In genomic region chr1:155960081-155960745, GRCh38 we compare ENCODE assay signal across 12 cellular contexts. TPM values are rescaled to one million over a fixed set of nuclear protein-coding genes. Genes with fewer than 3 reads are reported as not detected.
DNase-seq lines count a peak whose midpoint lies in the region; ATAC-seq and TF ChIP-seq lines count a peak whose summit lies in the region.
"Had no signal": no experiment of that assay in that cellular context is flagged by ENCODE, and none has a peak within 500 bp of the region (broad histone marks: within the 10 kb centered on the region; RNA-seq: fewer than 3 reads in every experiment).

No MANE protein-coding gene starts in this region.

- H3K9me3 Mint-ChIP-seq in CD4-positive, alpha-beta T cell, result no peaks in the 10 kb centered on the region
- H3K9me3 Mint-ChIP-seq in endothelial cell (ENCODE audit: unreplicated experiment), result no peaks in the 10 kb centered on the region

- H3K27ac Mint-ChIP-seq in CD4-positive, alpha-beta T cell, result peak overlapping the region; percentile 63
- H3K27ac Mint-ChIP-seq in endothelial cell (ENCODE audit: unreplicated experiment), result peak overlapping the region; percentile 36

- peaks cover 26% of the 10 kb centered on the region for H3K4me1 ChIP-seq in psoas muscle

- intact Hi-C loops in CD4-positive, alpha-beta T cell (cut with DNase I, micrococcal nuclease), result no loop called here
- intact Hi-C loops in psoas muscle (cut with DNase I), result no loop called here

- no peak overlapping the region for H3K9ac ChIP-seq in SK-N-MC (ENCODE audit: insufficient read length)

- CTCF ChIA-PET in CD4-positive, alpha-beta T cell (lab: Charles Lee), result no interaction called here

- H3K36me3 ChIP-seq in SK-N-MC (ENCODE audit: insufficient read depth, low read length) (peaks cover 92% of the 10 kb centered on the region), psoas muscle (ENCODE audit: insufficient read depth in 1 of 2, low read depth in 1 of 2) (peaks cover 8 to 99% of the 10 kb centered on the region in 2 donors)

- H3K4me1 Mint-ChIP-seq in CD4-positive, alpha-beta T cell (ENCODE audit: low read depth), result no peaks in the 10 kb centered on the region
- peaks cover 20% of the 10 kb centered on the region for H3K4me1 Mint-ChIP-seq in endothelial cell (ENCODE audit: unreplicated experiment)

- H3K27me3 ChIP-seq in CD4-positive, alpha-beta T cell (ENCODE audit: control insufficient read depth, insufficient read depth, low read length), result no peaks in the 10 kb centered on the region
- no peaks in the 10 kb centered on the region for H3K27me3 ChIP-seq in psoas muscle (ENCODE audit: insufficient read depth in 3 of 3, low read length in 2 of 3)
- H3K27me3 ChIP-seq: adrenal gland had no signal

- H3K4me3 ChIP-seq in SK-N-MC (no peak overlapping the region), psoas muscle (no peak overlapping the region)
- H3K4me3 ChIP-seq: adrenal gland had no signal

- H3K36me3 Mint-ChIP-seq in CD4-positive, alpha-beta T cell (ENCODE audit: low read depth), result peaks cover 78% of the 10 kb centered on the region
- peaks cover 54% of the 10 kb centered on the region for H3K36me3 Mint-ChIP-seq in endothelial cell (ENCODE audit: low read depth, unreplicated experiment)

- 50 to 80% (median 65%) methylated on average over 3 of the region's 3 CpGs for WGBS in psoas muscle, 3 donors

- ATAC-seq in CD4-positive, alpha-beta T cell (ENCODE audit: poor library complexity), result no peak
- ATAC-seq in psoas muscle, result peak in 1 of 4 donors; percentile 32

- POLR2A ChIA-PET in CD4-positive, alpha-beta T cell (lab: Charles Lee), result interaction anchor here (1.3 to 2.3 kb wide), 3 partner anchors 14 to 29 kb away, joined by 4 to 14 read pairs (median 6); partner anchors contain the start of gene ARHGEF2

- no peak for DNase-seq in CD4-positive, alpha-beta T cell
- DNase-seq in SK-N-MC (ENCODE audit: low read depth, low spot score) (no peak), endothelial cell (ENCODE audit: low spot score) (no peak), psoas muscle (no peak), HuH-7 (ENCODE audit: low spot score) (no peak), NK-92 (lab: John Stamatoyannopoulos, UW; ENCODE audit: unreplicated experiment) (no peak), AG20443 (ENCODE audit: low spot score) (no peak), SK-N-DZ (ENCODE audit: low spot score) (no peak)
- DNase-seq: adrenal gland, DND-41, glutamatergic neuron, NCI-H226 had no signal

- peak overlapping the region; percentile 21 for H3K27ac ChIP-seq in CD4-positive, alpha-beta T cell (ENCODE audit: low read depth, low read length)
- H3K27ac ChIP-seq in SK-N-MC, result peak overlapping the region; percentile 73; the same call in 1 of the 2 replicates
- peak overlapping the region; percentile 51 for H3K27ac ChIP-seq in psoas muscle
- H3K27ac ChIP-seq: adrenal gland had no signal

- H3K4me3 Mint-ChIP-seq in CD4-positive, alpha-beta T cell, result no peak overlapping the region
- H3K4me3 Mint-ChIP-seq in endothelial cell (ENCODE audit: unreplicated experiment), result peak overlapping the region; percentile 42

- TF ChIP-seq CTCF in CD4-positive, alpha-beta T cell (IDR thresholded peaks at IDR 0.05), result no peak
- no peak for TF ChIP-seq CTCF in endothelial cell (IDR thresholded peaks at IDR 0.05; ENCODE audit: unreplicated experiment)
- TF ChIP-seq CTCF in psoas muscle (IDR thresholded peaks at IDR 0.05), result no peak

- no peaks in the 10 kb centered on the region for H3K9me3 ChIP-seq in CD4-positive, alpha-beta T cell (ENCODE audit: control insufficient read depth, low read length)
- H3K9me3 ChIP-seq in SK-N-MC (ENCODE audit: low read depth, low read length) (no peaks in the 10 kb centered on the region), psoas muscle (no peaks in the 10 kb centered on the region)
- H3K9me3 ChIP-seq: adrenal gland had no signal

- no peaks in the 10 kb centered on the region for H3K27me3 Mint-ChIP-seq in CD4-positive, alpha-beta T cell
- H3K27me3 Mint-ChIP-seq in endothelial cell (ENCODE audit: unreplicated experiment), result peaks cover 11% of the 10 kb centered on the region

RNA-seq across cellular contexts. Expression of gene ARHGEF2, which starts 18.1 kb away (rescaled TPM):
- total RNA-seq in CD4-positive, alpha-beta T cell, result 10 to 100 TPM; 54.8 to 62.4 TPM
- total RNA-seq in endothelial cell (ENCODE audit: unreplicated experiment) (244 TPM), psoas muscle (10 to 100 TPM; 22.8 to 54.0 (median 46.3) TPM)
- 10 to 100 TPM in 2 of 3 donors, 1 to 10 TPM in 1; 7.4 to 39.1 (median 12.1) TPM for polyA plus RNA-seq in psoas muscle
- 27.9 and 32.8 TPM in 2 replicates for polyA plus RNA-seq in SK-N-DZ (2014; cell fraction: cytosol; rRNA removed)
- 34.7 and 45.4 TPM in 2 replicates for polyA plus RNA-seq in SK-N-DZ (2014; cell fraction: nucleus; rRNA removed)

RNA-seq across cellular contexts. Expression of gene RXFP4, which starts 18.8 kb away (rescaled TPM):
- not detected for total RNA-seq in CD4-positive, alpha-beta T cell
- total RNA-seq in endothelial cell (ENCODE audit: unreplicated experiment) (not detected), psoas muscle (not detected)
- not detected for polyA plus RNA-seq in psoas muscle
- not detected in 2 replicates for polyA plus RNA-seq in SK-N-DZ (2014; cell fraction: cytosol; rRNA removed)
- not detected in 2 replicates for polyA plus RNA-seq in SK-N-DZ (2014; cell fraction: nucleus; rRNA removed)
- total RNA-seq: adrenal gland had no signal
- polyA plus RNA-seq: adrenal gland had no signal

RNA-seq across cellular contexts. Expression of gene KHDC4, which starts 26.0 kb away (rescaled TPM):
- 10 to 100 TPM; 56.6 to 60.8 TPM for total RNA-seq in CD4-positive, alpha-beta T cell
- total RNA-seq in endothelial cell (ENCODE audit: unreplicated experiment) (42.6 TPM), psoas muscle (10 to 100 TPM; 16.4 to 26.1 (median 23.1) TPM)
- polyA plus RNA-seq in psoas muscle, result 10 to 100 TPM; 11.0 to 33.1 (median 11.2) TPM
- polyA plus RNA-seq in SK-N-DZ (2014; cell fraction: cytosol; rRNA removed), result 84.3 and 84.8 TPM in 2 replicates
- 250 and 318 TPM in 2 replicates for polyA plus RNA-seq in SK-N-DZ (2014; cell fraction: nucleus; rRNA removed)

RNA-seq across cellular contexts. Expression of gene RIT1, which starts 49.1 kb away (rescaled TPM):
- total RNA-seq in CD4-positive, alpha-beta T cell, result 10 to 100 TPM; 66.2 to 67.0 TPM
- 69.2 TPM for total RNA-seq in endothelial cell (ENCODE audit: unreplicated experiment)
- 10 to 100 TPM; 11.1 to 16.9 (median 12.8) TPM for total RNA-seq in psoas muscle
- 10 to 100 TPM in 2 of 3 donors, 1 to 10 TPM in 1; 5.1 to 11.0 (median 10.4) TPM for polyA plus RNA-seq in psoas muscle
- 17.5 and 27.2 TPM in 2 replicates for polyA plus RNA-seq in SK-N-DZ (2014; cell fraction: cytosol; rRNA removed)
- 15.0 and 20.5 TPM in 2 replicates for polyA plus RNA-seq in SK-N-DZ (2014; cell fraction: nucleus; rRNA removed)

Comparison
In these comparisons a context has a peak if more than half of its experiments do, and no peak if none do; other contexts are left out.
1. H3K27ac ChIP-seq: peak in every context shown above with its lines; median percentile 73 in SK-N-MC; 51 in psoas muscle; 21 in CD4-positive, alpha-beta T cell.